Comparison of ENCODE assay signal across 20 cellular contexts in genomic region chr2:241754042-241754441, GRCh38. TPM values are rescaled to one million over a fixed set of nuclear protein-coding genes. Genes with fewer than 3 reads are reported as not detected.
DNase-seq lines count a peak whose midpoint lies in the region; ATAC-seq and TF ChIP-seq lines count a peak whose summit lies in the region.
"Had no signal": no experiment of that assay in that cellular context is flagged by ENCODE, and none has a peak within 500 bp of the region (broad histone marks: within the 10 kb centered on the region; RNA-seq: fewer than 3 reads in every experiment).

No MANE protein-coding gene starts in this region.

- H3K27me3 Mint-ChIP-seq in WTC11 (ENCODE audit: low read depth) (no peaks in the 10 kb centered on the region), neural progenitor cell (ENCODE audit: insufficient read depth, low read depth) (peaks cover 2% of the 10 kb centered on the region)

- H3F3A ChIP-seq in neural progenitor cell (ENCODE audit: low read depth) = peaks cover 2% of the 10 kb centered on the region

- H3K27ac ChIP-seq in neural progenitor cell = no peak overlapping the region
- H3K27ac ChIP-seq: KMS-11, SJCRH30 had no signal

- CTCF ChIA-PET in WTC11 (lab: Charles Lee) = no interaction called here

- ATAC-seq in Right ventricle myocardium inferior = no peak
- ATAC-seq in left cardiac atrium = no peak
- no peak for ATAC-seq in WTC11
- ATAC-seq: GM12878 had no signal

- H3K36me3 Mint-ChIP-seq in WTC11 (peaks cover 10% of the 10 kb centered on the region), neural progenitor cell (peaks cover 15% of the 10 kb centered on the region)

- TF ChIP-seq CTCF in WTC11 (IDR thresholded peaks at IDR 0.05) (no peak), neural progenitor cell (IDR thresholded peaks at IDR 0.05) (no peak)

- no peaks in the 10 kb centered on the region for H3K4me1 ChIP-seq in neural progenitor cell
- H3K4me1 ChIP-seq: HAP-1, SJCRH30 had no signal

- H3K4me1 Mint-ChIP-seq in WTC11 = no peaks in the 10 kb centered on the region
- no peaks in the 10 kb centered on the region for H3K4me1 Mint-ChIP-seq in neural progenitor cell

- intact Hi-C loops in Right ventricle myocardium inferior (cut with DNase I) = no loop called here
- intact Hi-C loops in left cardiac atrium (cut with DNase I) = no loop called here

- no peak overlapping the region for H3K4me3 ChIP-seq in neural progenitor cell
- H3K4me3 ChIP-seq: GM12878, HAP-1, SJCRH30 had no signal

- no peaks in the 10 kb centered on the region for H3K36me3 ChIP-seq in neural progenitor cell
- H3K36me3 ChIP-seq: SJCRH30 had no signal

- in situ Hi-C loops in G401 (cut with HindIII; ENCODE audit: low sequenced_read_pairs) = no loop called here

- no peaks in the 10 kb centered on the region for H3K79me2 ChIP-seq in neural progenitor cell (ENCODE audit: low read depth)

- no peak overlapping the region for H3K4me2 ChIP-seq in neural progenitor cell
- H3K4me2 ChIP-seq: KMS-11 had no signal

- no peak overlapping the region for H2AFZ ChIP-seq in neural progenitor cell (replicated peaks)

- H4K20me1 ChIP-seq in neural progenitor cell (ENCODE audit: low read depth) = no peaks in the 10 kb centered on the region

- POLR2A ChIA-PET in WTC11 (lab: Charles Lee) = no interaction called here

- DNase-seq in Right ventricle myocardium inferior (ENCODE audit: missing footprints) = peak; percentile 35
- no peak for DNase-seq in left cardiac atrium
- no peak for DNase-seq in WTC11 (ENCODE audit: low spot score)
- no peak for DNase-seq in neural progenitor cell (ENCODE audit: low spot score)
- DNase-seq in GM03348 (ENCODE audit: low spot score) = no peak
- no peak for DNase-seq in G401 (ENCODE audit: low spot score)
- DNase-seq in NCI-H2196 (lab: John Stamatoyannopoulos, UW; ENCODE audit: unreplicated experiment) = no peak
- DNase-seq: AML-193; NCI-H1105; NCI-H146; NCI-H2029; NCI-H345; NCI-H524; NCI-H774; NK-92 treated with Interleukin-12 subunit alpha and Interleukin-12 subunit beta, amount 100 ng/mL, for 24 hours; SJCRH30 had no signal

- no peaks in the 10 kb centered on the region for H3K9me3 ChIP-seq in neural progenitor cell (ENCODE audit: low read depth)
- H3K9me3 ChIP-seq: HAP-1, SJCRH30 had no signal

- H3K27me3 ChIP-seq in neural progenitor cell = no peaks in the 10 kb centered on the region
- H3K27me3 ChIP-seq: SJCRH30 had no signal

- H3K4me3 Mint-ChIP-seq in WTC11 (no peak overlapping the region), neural progenitor cell (no peak overlapping the region)

- H3K9ac ChIP-seq in neural progenitor cell = no peak overlapping the region
- H3K9ac ChIP-seq: KMS-11 had no signal

- H3K9me3 Mint-ChIP-seq in WTC11 = no peaks in the 10 kb centered on the region
- H3K9me3 Mint-ChIP-seq in neural progenitor cell = peaks cover 2% of the 10 kb centered on the region

- H3K27ac Mint-ChIP-seq in WTC11 (peak overlapping the region; percentile 82), neural progenitor cell (peak overlapping the region; percentile 82)

TF ChIP-seq in WTC11, 78 proteins besides CTCF, POLR2A, EP300 and RAD21 (continues in another document):
- no peak for TF ChIP-seq NFYB (CRISPR knock-in tag; conservative IDR thresholded peaks at IDR 0.05; ENCODE audit: low read depth)
- TF ChIP-seq ZBTB43 (CRISPR knock-in tag; IDR thresholded peaks at IDR 0.05) = no peak
- TF ChIP-seq EMX1 (CRISPR knock-in tag; IDR thresholded peaks at IDR 0.05) = no peak
- TF ChIP-seq ERG (CRISPR knock-in tag; IDR thresholded peaks at IDR 0.05) = no peak
- no peak for TF ChIP-seq JUN (CRISPR knock-in tag; IDR thresholded peaks at IDR 0.05)
- TF ChIP-seq ZNF263 (CRISPR knock-in tag; IDR thresholded peaks at IDR 0.05; ENCODE audit: low read depth) = no peak
- no peak for TF ChIP-seq GRHL2 (CRISPR knock-in tag; IDR thresholded peaks at IDR 0.05; ENCODE audit: insufficient replicate concordance, severe bottlenecking)
- no peak for TF ChIP-seq USF1 (CRISPR knock-in tag; IDR thresholded peaks at IDR 0.05)
- no peak for TF ChIP-seq HMGXB4 (CRISPR knock-in tag; IDR thresholded peaks at IDR 0.05)
- no peak for TF ChIP-seq RELA (CRISPR knock-in tag; IDR thresholded peaks at IDR 0.05; ENCODE audit: borderline replicate concordance)
- no peak for TF ChIP-seq IRF1 (CRISPR knock-in tag; IDR thresholded peaks at IDR 0.05)
- no peak for TF ChIP-seq MXD4 (CRISPR knock-in tag; IDR thresholded peaks at IDR 0.05; ENCODE audit: borderline replicate concordance)
- no peak for TF ChIP-seq E2F5 (CRISPR knock-in tag; IDR thresholded peaks at IDR 0.05)
- TF ChIP-seq ZNF416 (CRISPR knock-in tag; IDR thresholded peaks at IDR 0.05) = no peak
- no peak for TF ChIP-seq CREB1 (CRISPR knock-in tag; IDR thresholded peaks at IDR 0.05)

RNA-seq across cellular contexts. Expression of gene D2HGDH, which starts 19.6 kb away (rescaled TPM):
- 19.6 TPM for total RNA-seq in Right ventricle myocardium inferior
- total RNA-seq in left cardiac atrium = 10 to 100 TPM; 14.6 to 16.9 TPM
- 22.7 to 28.1 TPM (median 26.8 TPM) in 3 replicates for total RNA-seq in WTC11 (2021)
- 3.5 and 15.4 TPM in 2 replicates for total RNA-seq in neural progenitor cell (ENCODE audit: low replicate concordance)
- total RNA-seq in G401 (2014; rRNA removed; shearing (Covaris generic)) = 48.4 and 50.7 TPM in 2 replicates

RNA-seq across cellular contexts. Expression of gene GAL3ST2, which starts 22.6 kb away (rescaled TPM):
- total RNA-seq in Right ventricle myocardium inferior (not detected), left cardiac atrium (under 1 TPM in 1 of 2 donors, not detected in 1; 0.44 TPM), WTC11 (2021) (0.73 to 0.98 TPM (median 0.78 TPM) in 3 replicates), neural progenitor cell (ENCODE audit: low replicate concordance) (0.09 TPM in 1 of 2 replicates, not detected in the other)
- not detected in 2 replicates for total RNA-seq in G401 (2014; rRNA removed; shearing (Covaris generic))
- total RNA-seq: A172, SJCRH30 had no signal

RNA-seq across cellular contexts. Expression of gene ING5, which starts 52.2 kb away (rescaled TPM):
- 16.5 TPM for total RNA-seq in Right ventricle myocardium inferior
- total RNA-seq in left cardiac atrium = 10 to 100 TPM; 17.4 to 20.1 TPM
- total RNA-seq in WTC11 (2021) = 43.1 to 47.4 TPM (median 45.3 TPM) in 3 replicates
- total RNA-seq in neural progenitor cell (ENCODE audit: low replicate concordance) = 38.2 and 49.0 TPM in 2 replicates
- 21.6 and 65.8 TPM in 2 replicates for total RNA-seq in G401 (2014; rRNA removed; shearing (Covaris generic))

RNA-seq across cellular contexts. Expression of gene NEU4, which starts 55.0 kb away (rescaled TPM):
- total RNA-seq in Right ventricle myocardium inferior (0.30 TPM), left cardiac atrium (under 1 TPM; 0.16 to 0.38 TPM), WTC11 (2021) (2.2 to 4.1 TPM (median 3.0 TPM) in 3 replicates), neural progenitor cell (ENCODE audit: low replicate concordance) (1.2 TPM in 1 of 2 replicates, not detected in the other)
- total RNA-seq in G401 (2014; rRNA removed; shearing (Covaris generic)) = not detected in 2 replicates
- total RNA-seq: A172 had no signal
